8 cellular contexts compared by ENCODE assay signal in the genomic region with DNA sequence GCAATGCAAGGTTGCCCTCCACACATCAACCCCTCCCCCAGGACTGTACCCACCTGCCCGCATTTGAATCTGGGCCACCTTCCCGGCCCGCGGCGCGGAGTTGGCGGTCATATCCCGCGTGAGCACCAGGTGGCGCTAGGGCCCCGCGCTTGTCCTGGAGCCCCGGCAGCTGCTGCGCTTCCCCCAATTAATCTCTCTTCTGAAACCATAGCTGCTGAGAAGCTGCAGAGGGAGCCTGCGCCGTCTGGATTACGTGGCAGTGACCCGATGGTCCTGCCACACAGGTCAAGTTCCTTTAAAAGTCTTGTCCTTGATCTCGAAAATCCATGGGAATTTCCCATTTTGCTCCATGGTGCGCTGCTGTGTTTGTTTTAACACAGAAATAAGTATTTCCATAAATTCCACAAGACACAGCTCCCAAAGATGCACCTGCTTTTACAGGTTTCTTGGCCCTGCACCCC. TPM values are rescaled to one million over a fixed set of nuclear protein-coding genes. Genes with fewer than 3 reads are reported as not detected.
DNase-seq lines count a peak whose midpoint lies in the region; ATAC-seq, FAIRE-seq and TF ChIP-seq lines count a peak whose summit lies in the region.

No MANE protein-coding gene starts in this region.

- H3K36me3 ChIP-seq in bronchial epithelial cell (ENCODE audit: control insufficient read depth, insufficient read depth, low read length) (no peaks in the 10 kb centered on the region), kidney epithelial cell (ENCODE audit: control insufficient read depth, insufficient read depth, low read length) (no peaks in the 10 kb centered on the region)

- TF ChIP-seq CTCF in GM13976 (IDR thresholded peaks at IDR 0.05; ENCODE audit: borderline replicate concordance, control extremely low read depth, extremely low read depth, insufficient read depth, missing control alignments) (peak; percentile 95), bronchial epithelial cell (IDR thresholded peaks at IDR 0.05; ENCODE audit: insufficient read depth, low read length, severe bottlenecking) (peak; percentile 93), kidney epithelial cell (IDR thresholded peaks at IDR 0.05; ENCODE audit: insufficient read depth, low read length, poor library complexity, severe bottlenecking) (peak; percentile 94)

- DNase-seq in GM13976 (ENCODE audit: low spot score) (peak; percentile 94), NCI-H226 (peak; percentile 61), bronchial epithelial cell (ENCODE audit: low read depth) (peak; percentile 49), kidney epithelial cell (ENCODE audit: low read depth) (no peak)
- peak; percentile 49 for DNase-seq in activated CD4-positive, CD25-positive, alpha-beta regulatory T cell treated with anti-CD3 and anti-CD28 coated beads, Interleukin-2, amount 50 U/mL, for 16 hours (ENCODE audit: low read depth, low spot score)
- DNase-seq in stimulated activated CD4-positive, alpha-beta T cell treated with anti-CD3 and anti-CD28 coated beads, Interleukin-1b, Interleukin-23, amount 100 ng/mL, for 24 hours (ENCODE audit: low read depth in 4 of 4, low spot score in 1 of 4), result peak; percentile 49 to 80 (median 72)

- H3K4me3 ChIP-seq in bronchial epithelial cell (ENCODE audit: low read depth, low read length), result no peak overlapping the region
- H3K4me3 ChIP-seq in kidney epithelial cell (ENCODE audit: low read depth, low read length), result no peak overlapping the region

- in situ Hi-C loops in GM13976 (cut with MboI; ENCODE audit: low sequenced_read_pairs, unreplicated experiment), result loop anchor here (5.0 to 25.0 kb wide), 4 partner anchors 71 to 691 kb away; partner anchors contain the start of gene FOXF1

- no peak for FAIRE-seq in bronchial epithelial cell (lab: Jason Lieb, UNC)

- H3K27me3 ChIP-seq in bronchial epithelial cell (ENCODE audit: control insufficient read depth, insufficient read depth, low read length) (peaks cover 7% of the 10 kb centered on the region), kidney epithelial cell (ENCODE audit: control insufficient read depth, insufficient read depth, low read length) (peaks cover 14% of the 10 kb centered on the region)

- ATAC-seq in HG03135 (IDR thresholded peaks at IDR 0.05; ENCODE audit: unreplicated experiment) (peak; percentile 73), GM19397 (IDR thresholded peaks at IDR 0.05; ENCODE audit: unreplicated experiment) (no peak)

RNA-seq across cellular contexts. Expression of gene COX4I1, which starts 22.0 kb away (rescaled TPM):
- total RNA-seq in bronchial epithelial cell (591 and 639 TPM in 2 replicates), kidney epithelial cell (720 and 850 TPM in 2 replicates)

RNA-seq across cellular contexts. Expression of gene EMC8, which starts 22.1 kb away (rescaled TPM):
- total RNA-seq in bronchial epithelial cell (22.8 and 26.3 TPM in 2 replicates), kidney epithelial cell (51.8 and 60.7 TPM in 2 replicates)
